Comparison of ENCODE assay signal across 27 cellular contexts in the genomic region with DNA sequence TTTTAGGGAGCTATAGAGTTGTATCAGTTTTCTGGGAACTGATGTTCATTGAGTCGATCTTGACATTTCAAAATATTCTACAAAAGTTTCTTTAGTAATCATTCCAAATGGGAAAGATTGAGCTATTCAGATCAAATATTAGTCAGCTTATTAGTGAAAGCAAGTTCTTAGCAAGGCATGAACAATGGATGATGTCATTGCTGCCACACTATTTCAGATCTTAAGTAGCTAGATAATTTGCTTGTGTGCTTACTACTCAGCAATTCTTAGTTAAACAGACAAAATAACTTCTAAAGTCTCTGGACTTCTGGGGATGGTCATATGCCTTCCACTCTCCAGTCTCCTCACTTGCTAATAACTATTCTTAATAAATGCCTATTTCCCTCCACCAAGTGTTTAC.
"Had no signal": no experiment of that assay in that cellular context is flagged by ENCODE, and none has a peak within 500 bp of the region (broad histone marks: within the 10 kb centered on the region; RNA-seq: fewer than 3 reads in every experiment).

No MANE protein-coding gene starts in this region.

- H3K27me3 ChIP-seq: pancreas, right atrium auricular region, spleen, suprapubic skin, tibial artery, upper lobe of right lung had no signal

- H3K4me3 ChIP-seq: left ventricle myocardium inferior, lung, mucosa of descending colon, pancreas, psoas muscle, right atrium auricular region, skin epidermis, spleen, suprapubic skin, thoracic aorta, tibial artery, upper lobe of right lung had no signal

- H3K36me3 Mint-ChIP-seq: mesothelial cell of epicardium; stimulated activated effector memory CD8-positive, alpha-beta T cell treated with anti-CD3 and anti-CD28 coated beads, Interleukin-12 subunit alpha, Interleukin-12 subunit beta, amount 100 ng/mL, for 72 hours had no signal

- DNase-seq: head of caudate nucleus; hippocampal formation; kidney; left colon; left ventricle myocardium inferior; mesendoderm; mucosa of descending colon; naive thymus-derived CD4-positive, alpha-beta T cell; nucleus accumbens; pancreas; posterior cingulate gyrus; psoas muscle; spleen; stimulated activated CD4-positive, alpha-beta T cell treated with anti-CD3 and anti-CD28 coated beads, Interleukin-4, amount 100 ng/mL, for 24 hours; stimulated activated naive CD4-positive, alpha-beta T cell; tibial artery; trophoblast cell; upper lobe of right lung had no signal

- H3K27ac Mint-ChIP-seq: mesothelial cell of epicardium; naive thymus-derived CD4-positive, alpha-beta T cell; natural killer cell treated with Interleukin-12 subunit alpha and Interleukin-12 subunit beta and Interleukin-15 and Interleukin-18, amount 100 ng/mL, for 72 hours; stimulated activated effector memory CD8-positive, alpha-beta T cell treated with anti-CD3 and anti-CD28 coated beads, Interleukin-12 subunit alpha, Interleukin-12 subunit beta, amount 100 ng/mL, for 72 hours; stimulated activated naive CD8-positive, alpha-beta T cell treated with anti-CD3 and anti-CD28 coated beads, Interleukin-15, Interleukin-2, amounts not matched to agents 100 ng/mL and 50 ng/mL, for 24 hours had no signal

- H3K4me3 Mint-ChIP-seq: mesothelial cell of epicardium; naive thymus-derived CD4-positive, alpha-beta T cell; natural killer cell treated with Interleukin-12 subunit alpha and Interleukin-12 subunit beta and Interleukin-15 and Interleukin-18, amount 100 ng/mL, for 72 hours; stimulated activated effector memory CD8-positive, alpha-beta T cell treated with anti-CD3 and anti-CD28 coated beads, Interleukin-12 subunit alpha, Interleukin-12 subunit beta, amount 100 ng/mL, for 72 hours; stimulated activated naive CD8-positive, alpha-beta T cell treated with anti-CD3 and anti-CD28 coated beads, Interleukin-15, Interleukin-2, amounts not matched to agents 100 ng/mL and 50 ng/mL, for 24 hours had no signal

- H3K4me1 Mint-ChIP-seq: mesothelial cell of epicardium; naive thymus-derived CD4-positive, alpha-beta T cell; stimulated activated effector memory CD8-positive, alpha-beta T cell treated with anti-CD3 and anti-CD28 coated beads, Interleukin-12 subunit alpha, Interleukin-12 subunit beta, amount 100 ng/mL, for 72 hours had no signal

- H3K4me1 ChIP-seq: left ventricle myocardium inferior, pancreas, psoas muscle, right atrium auricular region, spleen, suprapubic skin, tibial artery, upper lobe of right lung had no signal

- H3K27ac ChIP-seq: left ventricle myocardium inferior, pancreas, psoas muscle, right atrium auricular region, skin epidermis, spleen, suprapubic skin, thoracic aorta, tibial artery, upper lobe of right lung had no signal

- H3K36me3 ChIP-seq: left ventricle myocardium inferior, pancreas, right atrium auricular region, spleen, suprapubic skin, thoracic aorta, tibial artery, upper lobe of right lung had no signal

- H3K27me3 Mint-ChIP-seq: naive thymus-derived CD4-positive, alpha-beta T cell; natural killer cell treated with Interleukin-12 subunit alpha and Interleukin-12 subunit beta and Interleukin-15 and Interleukin-18, amount 100 ng/mL, for 72 hours; stimulated activated naive CD8-positive, alpha-beta T cell treated with anti-CD3 and anti-CD28 coated beads, Interleukin-15, Interleukin-2, amounts not matched to agents 100 ng/mL and 50 ng/mL, for 24 hours had no signal

- H3K9me3 ChIP-seq: left ventricle myocardium inferior, mucosa of descending colon, pancreas, psoas muscle, right atrium auricular region, spleen, suprapubic skin, thoracic aorta, tibial artery, upper lobe of right lung had no signal
